In the genomic region with DNA sequence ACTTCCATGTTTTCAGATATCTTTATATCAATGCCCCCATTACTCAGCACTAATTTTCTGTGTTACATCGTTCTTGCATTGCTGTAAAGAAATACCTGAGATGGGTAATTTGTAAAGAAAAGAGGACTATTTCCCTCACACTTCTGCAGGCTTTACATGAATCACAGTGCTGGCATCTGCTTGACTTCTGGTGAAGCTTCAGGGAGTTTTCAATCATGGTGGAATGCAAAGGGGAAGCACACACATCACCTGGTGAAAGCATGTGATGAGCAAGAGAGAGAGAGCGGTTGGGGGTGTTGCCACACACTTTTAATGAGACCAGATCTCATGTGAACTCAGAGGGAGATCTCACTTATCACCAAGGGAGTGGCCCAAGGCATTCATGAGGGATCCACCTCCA, we compare ENCODE assay signal across 34 cellular contexts.
"Had no signal": no experiment of that assay in that cellular context is flagged by ENCODE, and none has a peak within 500 bp of the region (broad histone marks: within the 10 kb centered on the region; RNA-seq: fewer than 3 reads in every experiment).

No MANE protein-coding gene starts in this region.

- H3K27me3 ChIP-seq: MG63 had no signal

- H3K36me3 ChIP-seq: MG63 had no signal

- DNase-seq: Karpas-422, Kasumi-1, MG63, MM.1S, MV-4-11, NCI-H1048, NCI-H1092, NCI-H1092 treated with DMSO at 0.1 percent for 48 hours, NCI-H1105, NCI-H1105 treated with DMSO at 0.1 percent for 48 hours, NCI-H1417, NCI-H1417 treated with DMSO at 0.1 percent for 48 hours, NCI-H1436, NCI-H1436 treated with DMSO at 0.1 percent for 48 hours, NCI-H146, NCI-H1694, NCI-H1694 treated with DMSO at 0.1 percent for 48 hours, NCI-H187, NCI-H187 treated with DMSO at 0.1 percent for 48 hours, NCI-H1930, NCI-H2029, NCI-H2029 treated with DMSO at 0.1 percent for 48 hours, NCI-H2081, NCI-H2081 treated with DMSO at 0.1 percent for 48 hours, NCI-H2107, NCI-H2171, NCI-H2171 treated with DMSO at 0.1 percent for 48 hours, NCI-H2227 treated with DMSO at 0.1 percent for 48 hours, NCI-H226, NCI-H345, NCI-H446, NCI-H446 treated with DMSO at 0.1 percent for 48 hours, NCI-H510A had no signal

- H3K9ac ChIP-seq: KMS-11 had no signal

- H3K4me3 ChIP-seq: MG63 had no signal

- H3K4me2 ChIP-seq: KMS-11 had no signal

- H3K9me3 ChIP-seq: MG63 had no signal

- H3K27ac ChIP-seq: KMS-11 had no signal
